8 cellular contexts compared by ENCODE assay signal in genomic region chr3:58167431-58168351, GRCh38. TPM values are rescaled to one million over a fixed set of nuclear protein-coding genes. Genes with fewer than 3 reads are reported as not detected.
DNase-seq lines count a peak whose midpoint lies in the region; ATAC-seq, FAIRE-seq and TF ChIP-seq lines count a peak whose summit lies in the region.

No MANE protein-coding gene starts in this region.

- H3K18ac ChIP-seq in H9 (ENCODE audit: insufficient read length, low read depth, low read length) = no peak overlapping the region

- no peak for TF ChIP-seq EP300 in ovary (IDR thresholded peaks at IDR 0.05)

- H3T11ph ChIP-seq in H9 (ENCODE audit: low read length) = no peak overlapping the region

- no peak overlapping the region for H2BK5ac ChIP-seq in H9 (ENCODE audit: insufficient read length, low read length)

- ATAC-seq in activated T-helper 17 cell treated with anti-CD3 and anti-CD28 coated beads, Interleukin-2, amount 50 U/mL, for 72 hours (replicated peaks) = peak; percentile 83

- H3K9me3 ChIP-seq in H9 (ENCODE audit: control insufficient read depth, low read depth, low read length) (no peaks in the 10 kb centered on the region), OCI-LY7 (ENCODE audit: low read length) (no peaks in the 10 kb centered on the region), ovary (no peaks in the 10 kb centered on the region)

- H4K5ac ChIP-seq in H9 (ENCODE audit: insufficient read length, low read depth, low read length) = no peak overlapping the region

- H3K23ac ChIP-seq in H9 (ENCODE audit: insufficient read length, low read depth, low read length) = no peak overlapping the region

- H3K79me2 ChIP-seq in H9 (ENCODE audit: insufficient read depth, low read length) (no peaks in the 10 kb centered on the region), OCI-LY7 (ENCODE audit: insufficient read depth, low read depth, low read length) (no peaks in the 10 kb centered on the region)

- no peaks in the 10 kb centered on the region for H3K27me3 Mint-ChIP-seq in H9 (ENCODE audit: low read depth)
- H3K27me3 Mint-ChIP-seq in activated T-helper 17 cell treated with anti-CD3 and anti-CD28 coated beads, Interleukin-2, amount 50 U/mL, for 72 hours = no peaks in the 10 kb centered on the region

- no peaks in the 10 kb centered on the region for H3K79me1 ChIP-seq in H9 (ENCODE audit: insufficient read depth, low read depth, low read length, poor library complexity, severe bottlenecking)

- H3K36me3 Mint-ChIP-seq in H9 (ENCODE audit: insufficient read depth in 1 of 3, low read depth in 3 of 3) = peaks cover 8 to 59% (median 44%) of the 10 kb centered on the region in 3 experiments
- H3K36me3 Mint-ChIP-seq in activated T-helper 17 cell treated with anti-CD3 and anti-CD28 coated beads, Interleukin-2, amount 50 U/mL, for 72 hours (ENCODE audit: low read depth) = peaks cover 28% of the 10 kb centered on the region

- H2BK120ac ChIP-seq in H9 (ENCODE audit: low read depth, low read length, poor library complexity, severe bottlenecking) = no peak overlapping the region

- H3K4me3 ChIP-seq in OCI-LY7 (ENCODE audit: low read depth, low read length, poor library complexity, severe bottlenecking) (no peak overlapping the region), foreskin fibroblast (ENCODE audit: low read depth in 1 of 2, low read length in 2 of 2) (no peak overlapping the region), ovary (no peak overlapping the region)

- H3K27ac Mint-ChIP-seq in H9 = no peak overlapping the region; a peak in 1 of 7 replicates
- H3K27ac Mint-ChIP-seq in activated T-helper 17 cell treated with anti-CD3 and anti-CD28 coated beads, Interleukin-2, amount 50 U/mL, for 72 hours = no peak overlapping the region

- no peaks in the 10 kb centered on the region for H4K20me1 ChIP-seq in H9 (ENCODE audit: control insufficient read depth, insufficient read depth, insufficient read length)
- no peaks in the 10 kb centered on the region for H4K20me1 ChIP-seq in OCI-LY7 (ENCODE audit: insufficient read depth, low read length)

- H3K9me2 ChIP-seq in OCI-LY7 (ENCODE audit: insufficient read depth, low read length) = no peaks in the 10 kb centered on the region

- no peak overlapping the region for H4K91ac ChIP-seq in H9 (ENCODE audit: insufficient read length, low read depth, low read length)

- H2BK12ac ChIP-seq in H9 (ENCODE audit: insufficient read length, low read depth, low read length) = no peak overlapping the region

- H3K27ac ChIP-seq in H9 (ENCODE audit: insufficient read length, low read depth, low read length) = no peak overlapping the region
- H3K27ac ChIP-seq in OCI-LY7 (ENCODE audit: low read depth, low read length, poor library complexity, severe bottlenecking) = no peak overlapping the region
- H3K27ac ChIP-seq in ovary = peak overlapping the region in 1 of 2 donors; percentile 12

- no peak overlapping the region for H3K56ac ChIP-seq in H9 (ENCODE audit: insufficient read length, low read depth, low read length)

- H2BK15ac ChIP-seq in H9 (ENCODE audit: low read depth, low read length) = no peak overlapping the region

- H2AFZ ChIP-seq in H9 (ENCODE audit: low read length) = no peak overlapping the region
- no peak overlapping the region for H2AFZ ChIP-seq in OCI-LY7 (ENCODE audit: low read length)

- no peak overlapping the region for H3K4me3 Mint-ChIP-seq in H9
- no peak overlapping the region for H3K4me3 Mint-ChIP-seq in activated T-helper 17 cell treated with anti-CD3 and anti-CD28 coated beads, Interleukin-2, amount 50 U/mL, for 72 hours

- no TSS peak for BruUV-seq in OCI-LY7 (replicated peaks; lab: Mats Ljungman, UMichigan)

- TF ChIP-seq POLR2A in ovary (IDR thresholded peaks at IDR 0.05) = no peak

- CTCF ChIA-PET in OCI-LY7 (lab: Charles Lee; ENCODE audit: unreplicated experiment) = interaction anchor here (0.5 to 1.8 kb wide), 3 partner anchors 17 to 200 kb away, joined by 3 to 7 read pairs (median 5); no protein-coding TSS in a partner anchor

- no peaks in the 10 kb centered on the region for H3K9me3 Mint-ChIP-seq in H9
- H3K9me3 Mint-ChIP-seq in activated T-helper 17 cell treated with anti-CD3 and anti-CD28 coated beads, Interleukin-2, amount 50 U/mL, for 72 hours = no peaks in the 10 kb centered on the region

- no peak overlapping the region for H3K4ac ChIP-seq in H9 (ENCODE audit: low read depth, low read length)

- POLR2A ChIA-PET in OCI-LY7 (lab: Charles Lee) = interaction anchor here (0.7 to 1.1 kb wide), 2 partner anchors 10 to 527 kb away, joined by 3 read pairs; no protein-coding TSS in a partner anchor

- intact Hi-C loops in OCI-LY7 (cut with micrococcal nuclease; ENCODE audit: unreplicated experiment) (no loop called here), ovary (cut with DNase I) (loop anchor here in 1 of 4 donors (5.0 kb wide), 1 partner anchor 160 kb away; the partner anchor contains the start of gene FLNB)

- H3K9ac ChIP-seq in H9 (ENCODE audit: extremely low read depth, insufficient read length, low read length) = no peak overlapping the region

- H3K23me2 ChIP-seq in H9 (ENCODE audit: insufficient read length, low read depth, low read length, poor library complexity, severe bottlenecking) = no peaks in the 10 kb centered on the region

- peak; percentile 58 for DNase-seq in D721Med (ENCODE audit: insufficient read length, low spot score)
- peak; percentile 79 for DNase-seq in H9
- DNase-seq in OCI-LY7 (ENCODE audit: low spot score) = peak; percentile 69
- DNase-seq in foreskin fibroblast = peak; percentile 71 to 86
- DNase-seq in ovary = peak; percentile 68 to 87 (median 79)
- DNase-seq in urothelium cell line (ENCODE audit: low spot score) = peak; percentile 72
- no peak for DNase-seq in NCI-H774 (lab: John Stamatoyannopoulos, UW)

- FAIRE-seq in D721Med (lab: Jason Lieb, UNC) = no peak
- FAIRE-seq in urothelium cell line (lab: Jason Lieb, UNC) = no peak

- no peak overlapping the region for H3K4me2 ChIP-seq in H9 (ENCODE audit: insufficient read depth, insufficient read length, low read length)
- H3K4me2 ChIP-seq in OCI-LY7 (ENCODE audit: low read length) = no peak overlapping the region

- H2AK5ac ChIP-seq in H9 (ENCODE audit: insufficient read length, low read length) = no peak overlapping the region

- H3K36me3 ChIP-seq in OCI-LY7 (ENCODE audit: insufficient read depth, low read length) (peaks cover 3% of the 10 kb centered on the region; the same call in 1 of the 2 replicates), ovary (no peaks in the 10 kb centered on the region)

- H4K8ac ChIP-seq in H9 (replicated peaks; ENCODE audit: insufficient read length, low read depth, low read length) = no peak overlapping the region

- TF ChIP-seq CTCF in D721Med (IDR thresholded peaks at IDR 0.05; ENCODE audit: insufficient read depth, missing control alignments) = peak; percentile 57
- peak; percentile 97 for TF ChIP-seq CTCF in H9 (conservative IDR thresholded peaks at IDR 0.05)
- peak; percentile 95 for TF ChIP-seq CTCF in OCI-LY7 (conservative IDR thresholded peaks at IDR 0.05; ENCODE audit: low read length)
- TF ChIP-seq CTCF in foreskin fibroblast (IDR thresholded peaks at IDR 0.05; ENCODE audit: low read depth, low read length) = peak; percentile 99
- TF ChIP-seq CTCF in ovary (IDR thresholded peaks at IDR 0.05) = peak; percentile 42 to 57 (median 52)

- H3K27me3 ChIP-seq in H9 (ENCODE audit: insufficient read depth, low read length) (no peaks in the 10 kb centered on the region), ovary (no peaks in the 10 kb centered on the region)

- no CpG with 5 or more reads among the region's 16 CpGs for WGBS in H9 (ENCODE audit: extremely low coverage, insufficient read length, low lambda C conversion rate)
- 66 to 84% (median 75%) methylated on average over 15 to 16 of the region's 16 CpGs for WGBS in ovary, 3 donors

- H3K4me1 Mint-ChIP-seq in H9 = peaks cover 2 to 6% of the 10 kb centered on the region in 2 experiments
- no peaks in the 10 kb centered on the region for H3K4me1 Mint-ChIP-seq in activated T-helper 17 cell treated with anti-CD3 and anti-CD28 coated beads, Interleukin-2, amount 50 U/mL, for 72 hours

- H3K4me1 ChIP-seq in H9 (ENCODE audit: insufficient read depth, low read length) (no peaks in the 10 kb centered on the region), OCI-LY7 (ENCODE audit: insufficient read depth, low read length, poor library complexity, severe bottlenecking) (no peaks in the 10 kb centered on the region), ovary (ENCODE audit: insufficient read depth) (peaks cover 32% of the 10 kb centered on the region)

- H3K14ac ChIP-seq in H9 (ENCODE audit: insufficient read depth, low read length) = no peak overlapping the region

- no peak overlapping the region for H2BK20ac ChIP-seq in H9 (ENCODE audit: low read depth, low read length, poor library complexity, severe bottlenecking)

RNA-seq across cellular contexts. Expression of gene DNASE1L3, which starts 43.1 kb away (rescaled TPM):
- total RNA-seq in H9 (2021) (not detected in 2 replicates), OCI-LY7 (2022) (0.61 and 1.3 TPM in 2 replicates), ovary (1 to 10 TPM in 1 of 7 donors, under 1 TPM in 4, not detected in 2; 0.48 to 1.8 (median 0.65) TPM)
- total RNA-seq in OCI-LY7 (2014; rRNA removed; shearing (Covaris generic)) = not detected in 2 replicates
- not detected for total RNA-seq in activated T-helper 17 cell treated with anti-CD3 and anti-CD28 coated beads, Interleukin-2, amount 50 U/mL, for 72 hours
- polyA plus RNA-seq in ovary = 10 to 100 TPM in 1 of 2 donors, under 1 TPM in 1; 0.61 to 10.3 TPM
